10 cellular contexts compared by ENCODE assay signal in the genomic region with DNA sequence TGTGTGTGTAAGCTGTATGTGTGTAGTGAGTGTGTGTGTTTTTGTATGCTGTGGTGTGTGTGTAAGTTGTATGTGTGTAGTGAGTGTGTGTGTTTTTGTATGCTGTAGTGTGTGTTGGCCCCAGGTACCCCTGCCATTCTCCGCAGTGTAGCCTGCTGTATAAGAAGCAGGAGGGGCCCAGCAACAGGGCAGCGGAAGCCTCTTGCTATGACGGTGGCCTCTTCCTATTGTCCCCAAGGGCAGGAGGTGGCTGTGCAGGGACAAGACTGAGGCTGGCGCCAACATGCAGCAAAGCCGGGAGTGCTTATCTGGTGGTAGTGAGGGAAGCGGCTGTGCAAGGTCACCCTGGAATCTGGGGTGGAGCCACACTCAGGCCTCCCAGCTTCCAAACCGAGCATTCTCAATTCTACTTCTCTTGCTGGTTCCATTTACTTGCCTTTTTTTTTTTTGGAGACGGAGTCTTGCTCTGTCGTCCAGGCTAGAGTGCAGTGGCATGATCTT. TPM values are rescaled to one million over a fixed set of nuclear protein-coding genes. Genes with fewer than 3 reads are reported as not detected.
DNase-seq lines count a peak whose midpoint lies in the region; ATAC-seq, FAIRE-seq and TF ChIP-seq lines count a peak whose summit lies in the region.
"Had no signal": no experiment of that assay in that cellular context is flagged by ENCODE, and none has a peak within 500 bp of the region (broad histone marks: within the 10 kb centered on the region; RNA-seq: fewer than 3 reads in every experiment).

No MANE protein-coding gene starts in this region.

- H3K4me3 Mint-ChIP-seq in activated CD4-positive, alpha-beta T cell treated with anti-CD3 and anti-CD28 coated beads for 36 hours = no peak overlapping the region
- H3K4me3 Mint-ChIP-seq in activated CD4-positive, alpha-beta T cell treated with anti-CD3 and anti-CD28 coated beads, Interleukin-2, amount 10 ng/mL, durations not matched to agents 24 days and 14 days = no peak overlapping the region

- peak; percentile 51 for DNase-seq in activated CD4-positive, alpha-beta T cell treated with anti-CD3 and anti-CD28 coated beads for 36 hours
- no peak for DNase-seq in activated CD4-positive, alpha-beta T cell treated with anti-CD3 and anti-CD28 coated beads, Interleukin-2, amount 10 ng/mL, durations not matched to agents 24 days and 14 days
- DNase-seq in bronchial epithelial cell (ENCODE audit: low read depth) (no peak), left lung (peak in 1 of 2 donors; percentile 60), transverse colon (peak; percentile 75), NCI-H2171 treated with DMSO at 0.1 percent for 48 hours (lab: John Stamatoyannopoulos, UW) (no peak), erythroblast (lab: John Stamatoyannopoulos, UW) (no peak)

- H3K4me1 ChIP-seq in left lung = peaks cover 6 to 26% of the 10 kb centered on the region in 2 donors
- peaks cover 37 to 78% (median 68%) of the 10 kb centered on the region in 4 donors for H3K4me1 ChIP-seq in transverse colon

- H3K4me3 ChIP-seq in bronchial epithelial cell (ENCODE audit: low read depth, low read length) = no peak overlapping the region
- no peak overlapping the region for H3K4me3 ChIP-seq in left lung
- H3K4me3 ChIP-seq in transverse colon = no peak overlapping the region

- H3K27ac Mint-ChIP-seq in activated CD4-positive, alpha-beta T cell treated with anti-CD3 and anti-CD28 coated beads for 36 hours = no peak overlapping the region
- no peak overlapping the region for H3K27ac Mint-ChIP-seq in activated CD4-positive, alpha-beta T cell treated with anti-CD3 and anti-CD28 coated beads, Interleukin-2, amount 10 ng/mL, durations not matched to agents 24 days and 14 days

- H3K27me3 Mint-ChIP-seq in activated CD4-positive, alpha-beta T cell treated with anti-CD3 and anti-CD28 coated beads for 36 hours = no peaks in the 10 kb centered on the region
- no peaks in the 10 kb centered on the region for H3K27me3 Mint-ChIP-seq in activated CD4-positive, alpha-beta T cell treated with anti-CD3 and anti-CD28 coated beads, Interleukin-2, amount 10 ng/mL, durations not matched to agents 24 days and 14 days

- H3K9me3 ChIP-seq in left lung (no peaks in the 10 kb centered on the region), transverse colon (no peaks in the 10 kb centered on the region)

- in situ Hi-C loops in transverse colon (cut with MboI; ENCODE audit: low pct_ligation_motif_present in 1 of 4, low pct_unique_long_range_greater_than_20kb in 1 of 4, low sequenced_read_pairs in 3 of 4) = no loop called here

- H3K36me3 ChIP-seq in bronchial epithelial cell (ENCODE audit: control insufficient read depth, insufficient read depth, low read length) = no peaks in the 10 kb centered on the region
- no peaks in the 10 kb centered on the region for H3K36me3 ChIP-seq in left lung
- H3K36me3 ChIP-seq in transverse colon = no peaks in the 10 kb centered on the region

- H3K27me3 ChIP-seq in bronchial epithelial cell (ENCODE audit: control insufficient read depth, insufficient read depth, low read length) = no peaks in the 10 kb centered on the region
- no peaks in the 10 kb centered on the region for H3K27me3 ChIP-seq in left lung
- no peaks in the 10 kb centered on the region for H3K27me3 ChIP-seq in transverse colon

- CTCF ChIA-PET in activated CD4-positive, alpha-beta T cell treated with anti-CD3 and anti-CD28 coated beads for 36 hours (lab: Charles Lee) = no interaction called here

- TF ChIP-seq EP300 in transverse colon (IDR thresholded peaks at IDR 0.05; ENCODE audit: low read depth) = no peak

- no peak for TF ChIP-seq CTCF in bronchial epithelial cell (IDR thresholded peaks at IDR 0.05; ENCODE audit: insufficient read depth, low read length, severe bottlenecking)
- TF ChIP-seq CTCF in left lung (IDR thresholded peaks at IDR 0.05) = no peak
- no peak for TF ChIP-seq CTCF in transverse colon (IDR thresholded peaks at IDR 0.05)

- WGBS in transverse colon (ENCODE audit: low coverage in 1 of 2), 2 donors = 34 to 36% methylated on average over 5 to 9 of the region's 9 CpGs

- ATAC-seq in activated CD4-positive, alpha-beta T cell treated with anti-CD3 and anti-CD28 coated beads for 36 hours = peak; percentile 46
- ATAC-seq in left lung = peak; percentile 67
- no peak for ATAC-seq in HG02678 (IDR thresholded peaks at IDR 0.05; ENCODE audit: unreplicated experiment)

- FAIRE-seq in bronchial epithelial cell (lab: Jason Lieb, UNC) = peak; percentile 100

- H3K36me3 Mint-ChIP-seq in activated CD4-positive, alpha-beta T cell treated with anti-CD3 and anti-CD28 coated beads for 36 hours (ENCODE audit: low read depth) = no peaks in the 10 kb centered on the region
- no peaks in the 10 kb centered on the region for H3K36me3 Mint-ChIP-seq in activated CD4-positive, alpha-beta T cell treated with anti-CD3 and anti-CD28 coated beads, Interleukin-2, amount 10 ng/mL, durations not matched to agents 24 days and 14 days (ENCODE audit: low read depth)

- H3K9me3 Mint-ChIP-seq in activated CD4-positive, alpha-beta T cell treated with anti-CD3 and anti-CD28 coated beads for 36 hours (ENCODE audit: low read depth) = no peaks in the 10 kb centered on the region
- H3K9me3 Mint-ChIP-seq in activated CD4-positive, alpha-beta T cell treated with anti-CD3 and anti-CD28 coated beads, Interleukin-2, amount 10 ng/mL, durations not matched to agents 24 days and 14 days = no peaks in the 10 kb centered on the region

- H3K27ac ChIP-seq in left lung (peak overlapping the region; percentile 2 to 45), transverse colon (peak overlapping the region; percentile 86 to 89 (median 88))
- H3K27ac ChIP-seq: 22Rv1, HL-60 had no signal

- intact Hi-C loops in activated CD4-positive, alpha-beta T cell treated with anti-CD3 and anti-CD28 coated beads for 36 hours (cut with DNase I, micrococcal nuclease) = no loop called here
- intact Hi-C loops in activated CD4-positive, alpha-beta T cell treated with anti-CD3 and anti-CD28 coated beads, Interleukin-2, amount 10 ng/mL, durations not matched to agents 24 days and 14 days (cut with micrococcal nuclease) = no loop called here
- intact Hi-C loops in left lung (cut with DNase I) = no loop called here
- intact Hi-C loops in transverse colon (cut with DNase I; ENCODE audit: low total_unique reads) = no loop called here

- H3K4me1 Mint-ChIP-seq in activated CD4-positive, alpha-beta T cell treated with anti-CD3 and anti-CD28 coated beads for 36 hours = peaks cover 33% of the 10 kb centered on the region
- peaks cover 17% of the 10 kb centered on the region for H3K4me1 Mint-ChIP-seq in activated CD4-positive, alpha-beta T cell treated with anti-CD3 and anti-CD28 coated beads, Interleukin-2, amount 10 ng/mL, durations not matched to agents 24 days and 14 days

- peak; percentile 41 for TF ChIP-seq POLR2A in transverse colon (IDR thresholded peaks at IDR 0.05)
- no peak for TF ChIP-seq POLR2A in erythroblast (IDR thresholded peaks at IDR 0.05; ENCODE audit: low read length)

- POLR2A ChIA-PET in activated CD4-positive, alpha-beta T cell treated with anti-CD3 and anti-CD28 coated beads for 36 hours (lab: Charles Lee) = no interaction called here

RNA-seq across cellular contexts. Expression of a gene that starts 5.1 kb away (rescaled TPM):
- not detected for total RNA-seq in activated CD4-positive, alpha-beta T cell treated with anti-CD3 and anti-CD28 coated beads for 36 hours
- not detected in 2 replicates for total RNA-seq in activated CD4-positive, alpha-beta T cell treated with anti-CD3 and anti-CD28 coated beads, Interleukin-2, amount 10 ng/mL, durations not matched to agents 24 days and 14 days
- total RNA-seq in bronchial epithelial cell = not detected in 2 replicates
- 1 to 10 TPM; 5.4 to 6.8 TPM for total RNA-seq in left lung
- total RNA-seq in transverse colon = 1 to 10 TPM in 1 of 4 donors, under 1 TPM in 1, not detected in 2; 0.68 to 2.5 TPM

RNA-seq across cellular contexts. Expression of a gene that starts 8.4 kb away (rescaled TPM):
- not detected for total RNA-seq in activated CD4-positive, alpha-beta T cell treated with anti-CD3 and anti-CD28 coated beads for 36 hours
- total RNA-seq in activated CD4-positive, alpha-beta T cell treated with anti-CD3 and anti-CD28 coated beads, Interleukin-2, amount 10 ng/mL, durations not matched to agents 24 days and 14 days = not detected in 2 replicates
- total RNA-seq in bronchial epithelial cell (0.26 TPM in 1 of 2 replicates, not detected in the other), left lung (1 to 10 TPM; 3.1 TPM), transverse colon (10 to 100 TPM; 23.9 to 60.2 (median 34.3) TPM)

RNA-seq across cellular contexts. Expression of a gene that starts 43.6 kb away (rescaled TPM):
- total RNA-seq in activated CD4-positive, alpha-beta T cell treated with anti-CD3 and anti-CD28 coated beads for 36 hours = not detected
- not detected in 2 replicates for total RNA-seq in activated CD4-positive, alpha-beta T cell treated with anti-CD3 and anti-CD28 coated beads, Interleukin-2, amount 10 ng/mL, durations not matched to agents 24 days and 14 days
- not detected in 2 replicates for total RNA-seq in bronchial epithelial cell
- total RNA-seq in left lung = under 1 TPM in 1 of 2 donors, not detected in 1; 0.32 TPM
- not detected for total RNA-seq in transverse colon

RNA-seq across cellular contexts. Expression of a gene that starts 44.2 kb away (rescaled TPM):
- not detected for total RNA-seq in activated CD4-positive, alpha-beta T cell treated with anti-CD3 and anti-CD28 coated beads for 36 hours
- not detected in 2 replicates for total RNA-seq in activated CD4-positive, alpha-beta T cell treated with anti-CD3 and anti-CD28 coated beads, Interleukin-2, amount 10 ng/mL, durations not matched to agents 24 days and 14 days
- total RNA-seq in bronchial epithelial cell = not detected in 2 replicates
- total RNA-seq in left lung = not detected
- under 1 TPM in 1 of 4 donors, not detected in 3; 0.64 TPM for total RNA-seq in transverse colon

Comparison
In these comparisons a context has a peak if more than half of its experiments do, and no peak if none do; other contexts are left out.
1. DNase-seq: peak in activated CD4-positive, alpha-beta T cell treated with anti-CD3 and anti-CD28 coated beads for 36 hours (single experiment) and transverse colon (single experiment); none in activated CD4-positive, alpha-beta T cell treated with anti-CD3 and anti-CD28 coated beads, Interleukin-2, amount 10 ng/mL, durations not matched to agents 24 days and 14 days (single experiment), bronchial epithelial cell (single experiment), NCI-H2171 treated with DMSO at 0.1 percent for 48 hours (single experiment) and erythroblast (0 of 2).
2. RNA of a gene that starts 8.4 kb away (total RNA-seq): 23.9 to 60.2 TPM in transverse colon; 3.1 TPM in left lung, 0.26 TPM in bronchial epithelial cell, not detected in activated CD4-positive, alpha-beta T cell treated with anti-CD3 and anti-CD28 coated beads for 36 hours and not detected in activated CD4-positive, alpha-beta T cell treated with anti-CD3 and anti-CD28 coated beads, Interleukin-2, amount 10 ng/mL, durations not matched to agents 24 days and 14 days; every median in the first group is over 4 times any median in the second.